In the genomic region with DNA sequence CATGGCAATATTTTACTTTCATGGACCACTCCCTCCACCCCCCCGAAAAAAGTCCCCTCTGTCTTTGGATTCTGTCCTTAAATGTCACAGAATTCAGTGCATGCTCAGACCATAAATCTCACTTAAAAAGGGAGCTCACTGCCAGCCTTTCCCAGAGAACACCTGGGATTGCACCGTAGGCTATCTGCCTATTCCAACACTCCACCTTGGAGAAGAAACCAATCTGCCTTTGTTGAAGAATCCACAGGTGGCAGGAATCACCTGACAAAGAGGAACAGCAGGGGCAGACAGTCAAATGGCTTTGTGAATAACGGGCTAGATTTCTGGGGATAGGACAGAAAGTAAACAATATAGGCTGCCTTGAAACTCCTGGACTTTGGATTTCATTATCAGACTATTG, we compare ENCODE assay signal across 19 cellular contexts.
A peak's percentile ranks its signal among the peaks of the same experiment; 100 is the strongest.
DNase-seq lines count a peak whose midpoint lies in the region; ATAC-seq and TF ChIP-seq lines count a peak whose summit lies in the region.
"Had no signal": no experiment of that assay in that cellular context is flagged by ENCODE, and none has a peak within 500 bp of the region (broad histone marks: within the 10 kb centered on the region; RNA-seq: fewer than 3 reads in every experiment).

No MANE protein-coding gene starts in this region.

- H3K9me2 ChIP-seq in PC-3 (replicated peaks; ENCODE audit: low read length): no peaks in the 10 kb centered on the region
- H3K9me2 ChIP-seq: SK-N-SH had no signal

- H3K4me1 Mint-ChIP-seq in natural killer cell treated with Interleukin-12 subunit alpha and Interleukin-12 subunit beta and Interleukin-15 and Interleukin-18, amount 100 ng/mL, for 72 hours (ENCODE audit: low read depth in 2 of 2): no peaks in the 10 kb centered on the region
- H3K4me1 Mint-ChIP-seq: CD8-positive, alpha-beta memory T cell had no signal

- H2AFZ ChIP-seq in PC-3 (ENCODE audit: low read length): no peak overlapping the region

- H3K9ac ChIP-seq in PC-3 (ENCODE audit: low read length): no peak overlapping the region
- H3K9ac ChIP-seq: BLaER1, SK-N-SH had no signal

- H3K27ac Mint-ChIP-seq in natural killer cell treated with Interleukin-12 subunit alpha and Interleukin-12 subunit beta and Interleukin-15 and Interleukin-18, amount 100 ng/mL, for 72 hours: no peak overlapping the region
- H3K27ac Mint-ChIP-seq: CD8-positive, alpha-beta memory T cell had no signal

- no peaks in the 10 kb centered on the region for H4K20me1 ChIP-seq in PC-3 (ENCODE audit: low read length)
- H4K20me1 ChIP-seq: BLaER1 had no signal

- POLR2A ChIA-PET in PC-3 (lab: Charles Lee; ENCODE audit: unreplicated experiment): no interaction called here

- no peak overlapping the region for H3K4me2 ChIP-seq in PC-3 (ENCODE audit: low read length)
- H3K4me2 ChIP-seq: BLaER1, SK-N-SH had no signal

- no peaks in the 10 kb centered on the region for H3K36me3 Mint-ChIP-seq in natural killer cell treated with Interleukin-12 subunit alpha and Interleukin-12 subunit beta and Interleukin-15 and Interleukin-18, amount 100 ng/mL, for 72 hours
- H3K36me3 Mint-ChIP-seq: CD8-positive, alpha-beta memory T cell had no signal

- CTCF ChIA-PET in PC-3 (lab: Charles Lee): no interaction called here

- H3K27me3 ChIP-seq in PC-3 (ENCODE audit: low read length) (no peaks in the 10 kb centered on the region), stomach (no peaks in the 10 kb centered on the region)
- H3K27me3 ChIP-seq: BLaER1 had no signal

- H3K9me3 Mint-ChIP-seq in natural killer cell treated with Interleukin-12 subunit alpha and Interleukin-12 subunit beta and Interleukin-15 and Interleukin-18, amount 100 ng/mL, for 72 hours: peaks cover 2% of the 10 kb centered on the region

- H3K4me1 ChIP-seq in PC-3 (ENCODE audit: insufficient read depth, low read length) (no peaks in the 10 kb centered on the region), stomach (no peaks in the 10 kb centered on the region)
- H3K4me1 ChIP-seq: BLaER1 had no signal

- no peaks in the 10 kb centered on the region for H3K79me2 ChIP-seq in PC-3 (ENCODE audit: low read length)

- 32 to 44% (median 40%) methylated on average over 3 of the region's 3 CpGs for WGBS in stomach, 5 donors

- BruUV-seq in PC-3 (replicated peaks; lab: Mats Ljungman, UMichigan): no TSS peak

- H3K4me3 ChIP-seq in PC-3 (ENCODE audit: low read length) (no peak overlapping the region), stomach (no peak overlapping the region)
- H3K4me3 ChIP-seq: BLaER1 had no signal

- no peak for ATAC-seq in PC-3
- ATAC-seq in natural killer cell treated with Interleukin-12 subunit alpha and Interleukin-12 subunit beta and Interleukin-15 and Interleukin-18, amount 100 ng/mL, for 72 hours: no peak
- ATAC-seq: HCT116, Panc1, Right ventricle myocardium inferior had no signal

- H3F3A ChIP-seq in PC-3 (ENCODE audit: low read length, unreplicated experiment): no peaks in the 10 kb centered on the region

- DNase-seq in DMS53 (lab: John Stamatoyannopoulos, UW) (peak; percentile 7), DMS53 treated with DMSO at 0.1 percent for 48 hours (lab: John Stamatoyannopoulos, UW; ENCODE audit: unreplicated experiment) (no peak), NCI-H1417 (lab: John Stamatoyannopoulos, UW) (peak in 2 of 3 experiments; percentile 82 to 96), NCI-H748 treated with DMSO at 0.1 percent for 48 hours (lab: John Stamatoyannopoulos, UW) (peak; percentile 27), iPS-NIHi11 (ENCODE audit: low spot score) (peak; percentile 33), PC-3 (no peak), stomach (no peak)
- no peak for DNase-seq in natural killer cell treated with Interleukin-12 subunit alpha and Interleukin-12 subunit beta and Interleukin-15 and Interleukin-18, amount 100 ng/mL, for 72 hours (ENCODE audit: low spot score)
- DNase-seq: 8988T; CD8-positive, alpha-beta memory T cell; DMS 273 treated with DMSO at 0.1 percent for 48 hours; KBM-7; NCI-H1048; NCI-H524; SK-N-SH had no signal

- intact Hi-C loops in PC-3 (cut with micrococcal nuclease) (no loop called here), stomach (cut with DNase I; ENCODE audit: low total_unique reads) (no loop called here)

- TF ChIP-seq CTCF in PC-3 (conservative IDR thresholded peaks at IDR 0.05; ENCODE audit: low read depth, low read length): no peak
- TF ChIP-seq CTCF in stomach (IDR thresholded peaks at IDR 0.05): no peak

- H3K4me3 Mint-ChIP-seq in natural killer cell treated with Interleukin-12 subunit alpha and Interleukin-12 subunit beta and Interleukin-15 and Interleukin-18, amount 100 ng/mL, for 72 hours: no peak overlapping the region
- H3K4me3 Mint-ChIP-seq: CD8-positive, alpha-beta memory T cell had no signal

- no peaks in the 10 kb centered on the region for H3K27me3 Mint-ChIP-seq in natural killer cell treated with Interleukin-12 subunit alpha and Interleukin-12 subunit beta and Interleukin-15 and Interleukin-18, amount 100 ng/mL, for 72 hours
- H3K27me3 Mint-ChIP-seq: CD8-positive, alpha-beta memory T cell had no signal

- no peak for TF ChIP-seq EP300 in stomach (IDR thresholded peaks at IDR 0.05)

- H3K27ac ChIP-seq in PC-3 (ENCODE audit: low read length) (no peak overlapping the region), stomach (no peak overlapping the region)
- H3K27ac ChIP-seq: BLaER1 had no signal

- no peaks in the 10 kb centered on the region for H3K9me3 ChIP-seq in PC-3 (ENCODE audit: low read length)
- H3K9me3 ChIP-seq in stomach: no peaks in the 10 kb centered on the region
- H3K9me3 ChIP-seq: BLaER1, SK-N-SH had no signal

- TF ChIP-seq POLR2A in stomach (IDR thresholded peaks at IDR 0.05): no peak

- H3K36me3 ChIP-seq in PC-3 (ENCODE audit: low read depth, low read length) (no peaks in the 10 kb centered on the region), stomach (no peaks in the 10 kb centered on the region)
- H3K36me3 ChIP-seq: BLaER1 had no signal

Comparison
In these comparisons a context has a peak if more than half of its experiments do, and no peak if none do; other contexts are left out.
1. DNase-seq: peak in DMS53 (single experiment), NCI-H1417 (2 of 3), NCI-H748 treated with DMSO at 0.1 percent for 48 hours (single experiment) and iPS-NIHi11 (single experiment); none in DMS53 treated with DMSO at 0.1 percent for 48 hours (single experiment), PC-3 (single experiment), stomach (single experiment) and natural killer cell treated with Interleukin-12 subunit alpha and Interleukin-12 subunit beta and Interleukin-15 and Interleukin-18, amount 100 ng/mL, for 72 hours (single experiment).